Comparison of ENCODE assay signal across 18 cellular contexts in genomic region chr6:38634518-38634917, GRCh38.
"Had no signal": no experiment of that assay in that cellular context is flagged by ENCODE, and none has a peak within 500 bp of the region (broad histone marks: within the 10 kb centered on the region; RNA-seq: fewer than 3 reads in every experiment).

No MANE protein-coding gene starts in this region.

- H3K27ac ChIP-seq: lower lobe of right lung, ovary, transverse colon had no signal

- FAIRE-seq: frontal cortex, TTC549 had no signal

- DNase-seq: activated CD4-positive, alpha-beta T cell treated with anti-CD3 and anti-CD28 coated beads, Interleukin-2, amount 10 ng/mL, durations not matched to agents 7 days and 5 days; activated CD4-positive, CD25-positive, alpha-beta regulatory T cell; activated CD8-positive, alpha-beta memory T cell treated with anti-CD3 and anti-CD28 coated beads, Interleukin-2, amount 50 U/mL, for 48 hours; activated gamma-delta T cell treated with Interleukin-2 at 50 U/mL for 16 hours; activated naive CD8-positive, alpha-beta T cell treated with anti-CD3 and anti-CD28 coated beads for 36 hours; anterior cingulate cortex; cerebellar nuclear complex; effector memory CD4-positive, alpha-beta T cell; immature natural killer cell; lower lobe of right lung; naive B cell; ovary; stimulated activated CD4-positive, alpha-beta T cell treated with anti-CD3 and anti-CD28 coated beads, Interleukin-15, amount 100 ng/mL, for 24 hours; stimulated activated CD4-positive, alpha-beta T cell treated with anti-CD3 and anti-CD28 coated beads, Interleukin-4, amount 100 ng/mL, for 1 hour; stimulated activated naive CD4-positive, alpha-beta T cell; transverse colon had no signal

- H3K9me3 ChIP-seq: lower lobe of right lung, ovary, transverse colon had no signal

- H3K27me3 ChIP-seq: ovary, transverse colon had no signal

- H3K36me3 ChIP-seq: lower lobe of right lung, ovary, transverse colon had no signal

- ATAC-seq: lower lobe of right lung had no signal

- H3K4me3 ChIP-seq: lower lobe of right lung, ovary, transverse colon had no signal
